1 cellular context compared by ENCODE assay signal in genomic region chr19:49590071-49590970, GRCh38.
TF ChIP-seq lines count a peak whose summit lies in the region.

No MANE protein-coding gene starts in this region.

TF ChIP-seq in K562, 482 proteins besides CTCF, POLR2A, EP300 and RAD21 (continued from another document and continues in another):
- no peak for TF ChIP-seq BCLAF1 (IDR thresholded peaks at IDR 0.05; ENCODE audit: borderline replicate concordance in 1 of 2, control insufficient read depth in 1 of 2, low read depth in 2 of 2, low read length in 1 of 2)
- TF ChIP-seq ZNF592 (IDR thresholded peaks at IDR 0.05), result no peak
- no peak for TF ChIP-seq TGIF2 (CRISPR knock-in tag; IDR thresholded peaks at IDR 0.05)
- TF ChIP-seq NR3C1 (CRISPR knock-in tag; IDR thresholded peaks at IDR 0.05), result no peak
- no peak for TF ChIP-seq CEBPB (tag; IDR thresholded peaks at IDR 0.05)
- TF ChIP-seq DNMT1 (IDR thresholded peaks at IDR 0.05), result no peak
- peak; percentile 9 for TF ChIP-seq HNRNPLL (IDR thresholded peaks at IDR 0.05; ENCODE audit: low read depth, low read length, poor library complexity, severe bottlenecking)
- TF ChIP-seq POLR2G (IDR thresholded peaks at IDR 0.05; ENCODE audit: low read depth, low read length), result peak; percentile 89
- no peak for TF ChIP-seq DIDO1 (tag; IDR thresholded peaks at IDR 0.05; ENCODE audit: low read depth)
- no peak for TF ChIP-seq ZNF280A (IDR thresholded peaks at IDR 0.05; ENCODE audit: low read depth, partially characterized antibody)
- no peak; the same call in 1 of the 2 replicates for TF ChIP-seq NR2C1 (IDR thresholded peaks at IDR 0.05)
- TF ChIP-seq NR2C1 (tag; IDR thresholded peaks at IDR 0.05), result no peak
- TF ChIP-seq CREB1 (IDR thresholded peaks at IDR 0.05), result no peak
- TF ChIP-seq CREB1 (CRISPR knock-in tag; IDR thresholded peaks at IDR 0.05), result peak; percentile 9; the same call in 1 of the 2 replicates
- no peak for TF ChIP-seq ETV6 (IDR thresholded peaks at IDR 0.05; ENCODE audit: borderline replicate concordance in 1 of 2, low read depth in 2 of 2, low read length in 1 of 2)
- TF ChIP-seq ETV6 (CRISPR knock-in tag; IDR thresholded peaks at IDR 0.05; ENCODE audit: borderline replicate concordance), result no peak
- TF ChIP-seq ZNF175 (CRISPR knock-in tag; IDR thresholded peaks at IDR 0.05; ENCODE audit: low read depth), result no peak
- TF ChIP-seq CHD1 (IDR thresholded peaks at IDR 0.05; ENCODE audit: low read length), result peak; percentile 99
- TF ChIP-seq NR4A1 (CRISPR knock-in tag; IDR thresholded peaks at IDR 0.05), result no peak
- peak; percentile 72; the same call in 1 of the 2 replicates for TF ChIP-seq NR4A1 (tag; IDR thresholded peaks at IDR 0.05)
- TF ChIP-seq SMC3 (conservative IDR thresholded peaks at IDR 0.05; ENCODE audit: insufficient read depth, low read depth, low read length), result no peak
- TF ChIP-seq NCOA1 (IDR thresholded peaks at IDR 0.05; ENCODE audit: low read depth), result peak; percentile 38; the same call in 1 of the 2 replicates
- TF ChIP-seq TCF7L2 (IDR thresholded peaks at IDR 0.05; ENCODE audit: low read depth, low read length), result no peak
- no peak for TF ChIP-seq SAFB2 (IDR thresholded peaks at IDR 0.05; ENCODE audit: borderline replicate concordance, low read depth, low read length, severe bottlenecking)
- TF ChIP-seq MBD1 (CRISPR knock-in tag; IDR thresholded peaks at IDR 0.05), result no peak
- TF ChIP-seq CAMTA2 (CRISPR knock-in tag; conservative IDR thresholded peaks at IDR 0.05), result no peak
- 0 out of 2 replicates have a peak, but pooled peaks have one; percentile 9 for TF ChIP-seq KDM2B (CRISPR knock-in tag; IDR thresholded peaks at IDR 0.05)
- TF ChIP-seq CBX1 (IDR thresholded peaks at IDR 0.05; ENCODE audit: low read depth), result no peak
- TF ChIP-seq SRSF3 (IDR thresholded peaks at IDR 0.05; ENCODE audit: insufficient read depth, low read length), result no peak
- no peak for TF ChIP-seq GMEB1 (CRISPR knock-in tag; IDR thresholded peaks at IDR 0.05)
- no peak for TF ChIP-seq GTF2A2 (tag; IDR thresholded peaks at IDR 0.05)
- TF ChIP-seq TARDBP (IDR thresholded peaks at IDR 0.05), result no peak
- no peak for TF ChIP-seq BDP1 (IDR thresholded peaks at IDR 0.05; ENCODE audit: insufficient read depth, insufficient read length)
- TF ChIP-seq ZBTB1 (CRISPR knock-in tag; IDR thresholded peaks at IDR 0.05; ENCODE audit: borderline replicate concordance, low read depth), result no peak
- TF ChIP-seq ATF4 (CRISPR knock-in tag; IDR thresholded peaks at IDR 0.05), result no peak; the same call in 1 of the 2 replicates
- TF ChIP-seq HDAC1 (IDR thresholded peaks at IDR 0.05), result peak in 1 of 2 experiments; percentile 76; a peak in 2 of 4 replicates
- no peak for TF ChIP-seq NCOA4 (IDR thresholded peaks at IDR 0.05; ENCODE audit: partially characterized antibody)
- TF ChIP-seq ZNF23 (CRISPR knock-in tag; IDR thresholded peaks at IDR 0.05), result no peak
- TF ChIP-seq ZFP30 (CRISPR knock-in tag; IDR thresholded peaks at IDR 0.05; ENCODE audit: borderline replicate concordance), result no peak
- TF ChIP-seq RNF2 (IDR thresholded peaks at IDR 0.05), result no peak
- TF ChIP-seq LARP7 (IDR thresholded peaks at IDR 0.05), result no peak
- peak; percentile 63 for TF ChIP-seq RBBP5 (IDR thresholded peaks at IDR 0.05; ENCODE audit: borderline replicate concordance, insufficient read depth, low read length, poor library complexity, severe bottlenecking)
- peak; percentile 49 to 78; a peak in 2 of 4 replicates for TF ChIP-seq MNT (conservative IDR thresholded peaks at IDR 0.05)
- no peak for TF ChIP-seq ZNF316 (IDR thresholded peaks at IDR 0.05)
- no peak for TF ChIP-seq ZNF609 (CRISPR knock-in tag; IDR thresholded peaks at IDR 0.05; ENCODE audit: borderline replicate concordance)
